Comparison of ENCODE assay signal across 29 cellular contexts in genomic region chr3:140185375-140185774, GRCh38.
"Had no signal": no experiment of that assay in that cellular context is flagged by ENCODE, and none has a peak within 500 bp of the region (broad histone marks: within the 10 kb centered on the region; RNA-seq: fewer than 3 reads in every experiment).

No MANE protein-coding gene starts in this region.

- H3K27ac Mint-ChIP-seq: activated naive CD4-positive, alpha-beta T cell treated with anti-CD3 and anti-CD28 coated beads, Interleukin-2, amount 50 U/mL, for 72 hours; activated T-cell treated with anti-CD3 and anti-CD28 coated beads, Interleukin-2, amount 50 U/mL, for 72 hours; effector memory CD8-positive, alpha-beta T cell; immature natural killer cell; natural killer cell treated with Interleukin-12 subunit alpha and Interleukin-12 subunit beta and Interleukin-15 and Interleukin-18, amount 100 ng/mL, for 72 hours; stimulated activated memory B cell treated with anti-CD40 and anti-IgM and Interleukin-4, amounts not matched to agents 10 μg/mL and 1 μg/mL and 100 μg/mL, for 72 hours; T-cell; T-helper 2 cell treated with Interferon-gamma antibody and Interleukin-4, amounts not matched to agents 5 μg/mL and 100 μg/mL, for 36 hours had no signal

- H3K27me3 ChIP-seq: body of pancreas, gastroesophageal sphincter, tibial nerve had no signal

- H3K9me3 ChIP-seq: body of pancreas, gastroesophageal sphincter, tibial nerve had no signal

- H3K4me1 Mint-ChIP-seq: immature natural killer cell; stimulated activated memory B cell treated with anti-CD40 and anti-IgM and Interleukin-4, amounts not matched to agents 10 μg/mL and 1 μg/mL and 100 μg/mL, for 72 hours; stimulated activated naive CD8-positive, alpha-beta T cell treated with anti-CD3 and anti-CD28 coated beads, Interleukin-15, amount 100 ng/mL, for 72 hours; T-cell had no signal

- ATAC-seq: activated naive CD4-positive, alpha-beta T cell treated with anti-CD3 and anti-CD28 coated beads, Interleukin-2, amount 50 U/mL, for 72 hours; activated T-cell treated with anti-CD3 and anti-CD28 coated beads, Interleukin-2, amount 50 U/mL, for 72 hours; body of pancreas; effector memory CD8-positive, alpha-beta T cell; gastroesophageal sphincter; natural killer cell treated with Interleukin-12 subunit alpha and Interleukin-12 subunit beta and Interleukin-15 and Interleukin-18, amount 100 ng/mL, for 72 hours; stimulated activated memory B cell treated with anti-CD40 and anti-IgM and Interleukin-4, amounts not matched to agents 10 μg/mL and 1 μg/mL and 100 μg/mL, for 72 hours; stimulated activated naive CD8-positive, alpha-beta T cell treated with anti-CD3 and anti-CD28 coated beads, Interleukin-15, amount 100 ng/mL, for 72 hours; T-cell had no signal

- H3K27me3 Mint-ChIP-seq: stimulated activated naive CD8-positive, alpha-beta T cell treated with anti-CD3 and anti-CD28 coated beads, Interleukin-15, amount 100 ng/mL, for 72 hours had no signal

- H3K36me3 Mint-ChIP-seq: activated naive CD4-positive, alpha-beta T cell treated with anti-CD3 and anti-CD28 coated beads, Interleukin-2, amount 50 U/mL, for 72 hours; immature natural killer cell; natural killer cell treated with Interleukin-12 subunit alpha and Interleukin-12 subunit beta and Interleukin-15 and Interleukin-18, amount 100 ng/mL, for 72 hours; stimulated activated memory B cell treated with anti-CD40 and anti-IgM and Interleukin-4, amounts not matched to agents 10 μg/mL and 1 μg/mL and 100 μg/mL, for 72 hours; T-cell had no signal

- H3K36me3 ChIP-seq: gastroesophageal sphincter, tibial nerve had no signal

- H3K9me3 Mint-ChIP-seq: stimulated activated memory B cell treated with anti-CD40 and anti-IgM and Interleukin-4, amounts not matched to agents 10 μg/mL and 1 μg/mL and 100 μg/mL, for 72 hours; stimulated activated naive CD8-positive, alpha-beta T cell treated with anti-CD3 and anti-CD28 coated beads, Interleukin-15, amount 100 ng/mL, for 72 hours; T-helper 2 cell treated with Interferon-gamma antibody and Interleukin-4, amounts not matched to agents 5 μg/mL and 100 μg/mL, for 36 hours had no signal

- H3K4me3 Mint-ChIP-seq: activated T-cell treated with anti-CD3 and anti-CD28 coated beads, Interleukin-2, amount 50 U/mL, for 72 hours; effector memory CD8-positive, alpha-beta T cell; immature natural killer cell; natural killer cell treated with Interleukin-12 subunit alpha and Interleukin-12 subunit beta and Interleukin-15 and Interleukin-18, amount 100 ng/mL, for 72 hours; stimulated activated memory B cell treated with anti-CD40 and anti-IgM and Interleukin-4, amounts not matched to agents 10 μg/mL and 1 μg/mL and 100 μg/mL, for 72 hours; stimulated activated naive CD8-positive, alpha-beta T cell treated with anti-CD3 and anti-CD28 coated beads, Interleukin-15, amount 100 ng/mL, for 72 hours; T-cell; T-helper 2 cell treated with Interferon-gamma antibody and Interleukin-4, amounts not matched to agents 5 μg/mL and 100 μg/mL, for 36 hours had no signal

- H3K4me3 ChIP-seq: body of pancreas, gastroesophageal sphincter, lung, tibial nerve had no signal

- DNase-seq: activated CD4-positive, alpha-beta T cell treated with anti-CD3 and anti-CD28 coated beads for 4 hours; activated CD4-positive, alpha-beta T cell treated with anti-CD3 and anti-CD28 coated beads, Interleukin-2, amount 50 U/mL, for 4 hours; activated CD4-positive, CD25-positive, alpha-beta regulatory T cell; activated naive CD4-positive, alpha-beta T cell; activated T-cell treated with anti-CD3 and anti-CD28 coated beads for 4 hours; activated T-cell treated with anti-CD3 and anti-CD28 coated beads, Interleukin-2, amount 50 U/mL, for 72 hours; body of pancreas; cerebellar nuclear complex; cortex of kidney; effector memory CD8-positive, alpha-beta T cell; erythroblast; hypothalamus; immature natural killer cell; kidney; mesendoderm; posterior cingulate gyrus; small intestine; stimulated activated CD4-positive, alpha-beta T cell treated with anti-CD3 and anti-CD28 coated beads, Interleukin-4, amount 100 ng/mL, for 4 hours; stimulated activated CD8-positive, alpha-beta memory T cell treated with anti-CD3 and anti-CD28 coated beads, Interleukin-4, amount 100 ng/mL, for 48 hours; stimulated activated naive CD8-positive, alpha-beta T cell treated with anti-CD3 and anti-CD28 coated beads, Interleukin-15, amount 100 ng/mL, for 72 hours; substantia nigra; T-cell had no signal
